Comparison of ENCODE assay signal across 8 cellular contexts in genomic region chr5:79774171-79774854, GRCh38.
DNase-seq lines count a peak whose midpoint lies in the region; ATAC-seq, FAIRE-seq and TF ChIP-seq lines count a peak whose summit lies in the region.

No MANE protein-coding gene starts in this region.

- no peak overlapping the region for H3K4me2 ChIP-seq in astrocyte (ENCODE audit: low read length)

- H3K27me3 ChIP-seq in HUES64 (ENCODE audit: insufficient read depth, low read length) (no peaks in the 10 kb centered on the region), astrocyte (ENCODE audit: insufficient read depth, low read length) (no peaks in the 10 kb centered on the region), liver (ENCODE audit: control insufficient read depth in 4 of 4, insufficient read depth in 4 of 4, low read length in 3 of 4) (no peaks in the 10 kb centered on the region), gastroesophageal sphincter (no peaks in the 10 kb centered on the region)

- TF ChIP-seq CTCF in astrocyte (IDR thresholded peaks at IDR 0.05; ENCODE audit: insufficient read depth, low read depth, low read length) (peak; percentile 10), liver (IDR thresholded peaks at IDR 0.05; ENCODE audit: low read depth, low read length, missing input control) (peak; percentile 73), gastroesophageal sphincter (IDR thresholded peaks at IDR 0.05) (no peak)

- H3K4me1 ChIP-seq in HUES64 (ENCODE audit: insufficient read depth, low read length) (peaks cover 13% of the 10 kb centered on the region), astrocyte (ENCODE audit: insufficient read depth, low read length) (no peaks in the 10 kb centered on the region), liver (ENCODE audit: control insufficient read depth in 4 of 4, insufficient read depth in 4 of 4, low read length in 3 of 4) (peaks cover 1 to 22% (median 10%) of the 10 kb centered on the region in 4 donors), gastroesophageal sphincter (no peaks in the 10 kb centered on the region)

- TF ChIP-seq EP300 in gastroesophageal sphincter (IDR thresholded peaks at IDR 0.05) = no peak

- H3K27ac Mint-ChIP-seq in astrocyte (ENCODE audit: unreplicated experiment) = no peak overlapping the region

- WGBS in HUES64 = 79% methylated on average over 13 of the region's 13 CpGs
- WGBS in liver = 73% methylated on average over 13 of the region's 13 CpGs
- WGBS in gastroesophageal sphincter (ENCODE audit: low coverage in 1 of 2), 2 donors = 51 to 79% methylated on average over 3 to 7 of the region's 13 CpGs

- no peak for ATAC-seq in gastroesophageal sphincter

- TF ChIP-seq POLR2A in gastroesophageal sphincter (IDR thresholded peaks at IDR 0.05) = no peak

- FAIRE-seq in astrocyte (lab: Jason Lieb, UNC) = no peak
- no peak for FAIRE-seq in GM19239 (lab: Jason Lieb, UNC)

- peaks cover 3% of the 10 kb centered on the region for H3K36me3 Mint-ChIP-seq in astrocyte (ENCODE audit: low read depth, unreplicated experiment)

- no peaks in the 10 kb centered on the region for H4K20me1 ChIP-seq in astrocyte (ENCODE audit: insufficient read depth, low read length)

- H3K4me1 Mint-ChIP-seq in astrocyte (ENCODE audit: low read depth, unreplicated experiment) = peaks cover 6% of the 10 kb centered on the region

- H3K27me3 Mint-ChIP-seq in astrocyte (ENCODE audit: low read depth, unreplicated experiment) = no peaks in the 10 kb centered on the region

- peaks cover 7% of the 10 kb centered on the region for H3K9me3 Mint-ChIP-seq in astrocyte (ENCODE audit: unreplicated experiment)

- peaks cover 7% of the 10 kb centered on the region for H3K9me3 ChIP-seq in HUES64 (ENCODE audit: insufficient read depth, low read depth, low read length)
- H3K9me3 ChIP-seq in astrocyte (ENCODE audit: insufficient read depth, low read depth, low read length) = no peaks in the 10 kb centered on the region
- no peaks in the 10 kb centered on the region for H3K9me3 ChIP-seq in liver (ENCODE audit: control insufficient read depth in 4 of 4, low read length in 3 of 4)
- H3K9me3 ChIP-seq in gastroesophageal sphincter = peaks cover 0 to 10% (median 0%) of the 10 kb centered on the region in 3 donors

- no peak overlapping the region for H3K9ac ChIP-seq in HUES64 (ENCODE audit: low read depth, low read length)
- no peak overlapping the region for H3K9ac ChIP-seq in astrocyte (ENCODE audit: low read length)
- no peak overlapping the region for H3K9ac ChIP-seq in liver (ENCODE audit: low read depth in 1 of 2, low read length in 2 of 2)

- H3K4me3 ChIP-seq in HUES64 (ENCODE audit: low read length) (no peak overlapping the region), astrocyte (ENCODE audit: insufficient read depth, low read depth, low read length) (no peak overlapping the region), liver (ENCODE audit: low read depth in 1 of 3, low read length in 3 of 3) (no peak overlapping the region), gastroesophageal sphincter (no peak overlapping the region)

- no peak overlapping the region for H2AFZ ChIP-seq in astrocyte (ENCODE audit: low read depth, low read length)

- TF ChIP-seq RAD21 in liver (IDR thresholded peaks at IDR 0.05) = peak; percentile 88 to 93

- H3K27ac ChIP-seq in HUES64 (ENCODE audit: low read depth, low read length) (0 out of 2 replicates have a peak overlapping the region, but pooled peaks have one; percentile 7), astrocyte (ENCODE audit: low read depth, low read length) (no peak overlapping the region), liver (ENCODE audit: low read depth in 1 of 2, low read length in 2 of 2) (peak overlapping the region; percentile 4 to 39), gastroesophageal sphincter (no peak overlapping the region)

- H3K79me2 ChIP-seq in astrocyte (ENCODE audit: insufficient read depth, low read length) = no peaks in the 10 kb centered on the region

- H3K4me3 Mint-ChIP-seq in astrocyte (ENCODE audit: unreplicated experiment) = no peak overlapping the region

- peak; percentile 61 for DNase-seq in ELR (ENCODE audit: low read depth)
- DNase-seq in astrocyte (ENCODE audit: low read depth) = no peak
- no peak for DNase-seq in ureter (ENCODE audit: low spot score)
- DNase-seq in GM19239 (ENCODE audit: insufficient read length, low spot score) = no peak
- no peak for DNase-seq in NCI-H1105 (lab: John Stamatoyannopoulos, UW)

- H3K36me3 ChIP-seq in HUES64 (ENCODE audit: insufficient read depth, low read length) (no peaks in the 10 kb centered on the region), astrocyte (ENCODE audit: insufficient read depth, low read length) (no peaks in the 10 kb centered on the region), liver (ENCODE audit: control insufficient read depth in 4 of 4, insufficient read depth in 3 of 4, low read depth in 1 of 4, low read length in 3 of 4) (no peaks in the 10 kb centered on the region), gastroesophageal sphincter (peaks cover 0 to 10% of the 10 kb centered on the region in 2 donors)

TF ChIP-seq in liver, 16 proteins besides CTCF, POLR2A, EP300 and RAD21:
- TF ChIP-seq TAF1 (conservative IDR thresholded peaks at IDR 0.05) (no peak), SP1 (IDR thresholded peaks at IDR 0.05) (peak; percentile 59), GABPA (IDR thresholded peaks at IDR 0.05 in 1 of 2, conservative IDR thresholded peaks at IDR 0.05 in 1 of 2) (no peak), JUND (IDR thresholded peaks at IDR 0.05) (peak in 1 of 2 donors; percentile 15), RXRA (IDR thresholded peaks at IDR 0.05) (no peak), EGR1 (IDR thresholded peaks at IDR 0.05; ENCODE audit: low read depth in 2 of 2) (no peak)
TF ChIP-seq in liver: peak in this region for 2.

Comparison
In these comparisons a context has a peak if more than half of its experiments do, and no peak if none do; other contexts are left out.
1. H3K27ac ChIP-seq: peak in HUES64 (single experiment) and liver (2 of 2); none in astrocyte (single experiment) and gastroesophageal sphincter (0 of 4).
2. CTCF ChIP-seq: peak in astrocyte (single experiment) and liver (single experiment); none in gastroesophageal sphincter (0 of 4).